In the genomic region with DNA sequence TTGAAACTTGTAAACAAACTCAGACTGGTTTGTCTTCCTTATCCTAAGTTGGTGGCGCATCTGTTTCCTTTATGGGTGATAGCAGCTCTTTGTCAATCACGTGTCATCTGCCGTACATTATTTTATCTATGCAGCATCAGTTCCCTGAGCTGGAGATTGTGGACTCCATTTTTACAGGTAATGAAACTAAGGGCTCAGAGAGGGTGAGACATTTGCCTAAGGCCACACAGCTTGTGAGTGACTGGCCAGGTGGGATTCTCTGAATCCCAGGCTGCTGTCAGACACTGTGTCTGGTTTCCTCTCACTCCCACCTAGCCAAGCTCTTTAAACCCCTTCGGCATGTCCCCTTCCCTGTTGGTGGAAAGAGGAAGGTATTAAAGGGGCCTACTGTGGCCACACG, we compare ENCODE assay signal across 1 cellular context.
TF ChIP-seq lines count a peak whose summit lies in the region.

No MANE protein-coding gene starts in this region.

TF ChIP-seq in endothelial cell of umbilical vein, 7 proteins besides CTCF, POLR2A, EP300 and RAD21 (continued from another document):
- TF ChIP-seq POLR2AphosphoS5 (IDR thresholded peaks at IDR 0.05; ENCODE audit: insufficient read depth, low read depth, low read length) (no peak), JUN (IDR thresholded peaks at IDR 0.05; ENCODE audit: borderline replicate concordance, insufficient read depth, insufficient read length, low read depth) (no peak), EZH2 (IDR thresholded peaks at IDR 0.05; ENCODE audit: borderline replicate concordance, low read depth, low read length, severe bottlenecking) (no peak)
